ENCODE assay signal across 1 cellular context in the genomic region with DNA sequence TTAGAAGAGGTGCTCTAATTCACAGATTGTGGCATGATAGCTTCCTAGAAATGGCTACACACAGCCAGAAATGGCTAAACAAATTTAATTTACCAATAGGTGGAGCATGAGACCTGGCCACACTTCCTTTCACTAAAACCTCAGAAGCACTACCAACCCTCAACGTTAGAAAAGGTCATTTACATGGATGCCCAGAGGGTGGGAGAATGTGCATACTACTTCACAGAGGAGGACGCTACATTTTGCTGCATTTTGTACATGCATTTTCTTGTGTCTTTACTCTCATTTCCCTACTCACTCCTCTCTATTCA.
TF ChIP-seq lines count a peak whose summit lies in the region.

No MANE protein-coding gene starts in this region.

TF ChIP-seq in K562, 482 proteins besides CTCF, POLR2A, EP300 and RAD21:
- TF ChIP-seq SMARCC2 (IDR thresholded peaks at IDR 0.05; ENCODE audit: low read depth) = no peak
- TF ChIP-seq EWSR1 (IDR thresholded peaks at IDR 0.05; ENCODE audit: borderline replicate concordance, low read depth, partially characterized antibody) = no peak
- no peak for TF ChIP-seq KLF10 (CRISPR knock-in tag; IDR thresholded peaks at IDR 0.05)
- no peak for TF ChIP-seq ZFPM2 (CRISPR knock-in tag; IDR thresholded peaks at IDR 0.05)
- TF ChIP-seq, protein P1, sequence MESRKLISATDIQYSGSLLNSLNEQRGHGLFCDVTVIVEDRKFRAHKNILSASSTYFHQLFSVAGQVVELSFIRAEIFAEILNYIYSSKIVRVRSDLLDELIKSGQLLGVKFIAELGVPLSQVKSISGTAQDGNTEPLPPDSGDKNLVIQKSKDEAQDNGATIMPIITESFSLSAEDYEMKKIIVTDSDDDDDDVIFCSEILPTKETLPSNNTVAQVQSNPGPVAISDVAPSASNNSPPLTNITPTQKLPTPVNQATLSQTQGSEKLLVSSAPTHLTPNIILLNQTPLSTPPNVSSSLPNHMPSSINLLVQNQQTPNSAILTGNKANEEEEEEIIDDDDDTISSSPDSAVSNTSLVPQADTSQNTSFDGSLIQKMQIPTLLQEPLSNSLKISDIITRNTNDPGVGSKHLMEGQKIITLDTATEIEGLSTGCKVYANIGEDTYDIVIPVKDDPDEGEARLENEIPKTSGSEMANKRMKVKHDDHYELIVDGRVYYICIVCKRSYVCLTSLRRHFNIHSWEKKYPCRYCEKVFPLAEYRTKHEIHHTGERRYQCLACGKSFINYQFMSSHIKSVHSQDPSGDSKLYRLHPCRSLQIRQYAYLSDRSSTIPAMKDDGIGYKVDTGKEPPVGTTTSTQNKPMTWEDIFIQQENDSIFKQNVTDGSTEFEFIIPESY (CRISPR knock-in tag; IDR thresholded peaks at IDR 0.05) = no peak
- TF ChIP-seq RFX7 (CRISPR knock-in tag; IDR thresholded peaks at IDR 0.05) = no peak
- no peak for TF ChIP-seq ZNF232 (CRISPR knock-in tag; IDR thresholded peaks at IDR 0.05)
- TF ChIP-seq ZNF79 (CRISPR knock-in tag; IDR thresholded peaks at IDR 0.05; ENCODE audit: low read depth) = no peak
- TF ChIP-seq, protein P2, sequence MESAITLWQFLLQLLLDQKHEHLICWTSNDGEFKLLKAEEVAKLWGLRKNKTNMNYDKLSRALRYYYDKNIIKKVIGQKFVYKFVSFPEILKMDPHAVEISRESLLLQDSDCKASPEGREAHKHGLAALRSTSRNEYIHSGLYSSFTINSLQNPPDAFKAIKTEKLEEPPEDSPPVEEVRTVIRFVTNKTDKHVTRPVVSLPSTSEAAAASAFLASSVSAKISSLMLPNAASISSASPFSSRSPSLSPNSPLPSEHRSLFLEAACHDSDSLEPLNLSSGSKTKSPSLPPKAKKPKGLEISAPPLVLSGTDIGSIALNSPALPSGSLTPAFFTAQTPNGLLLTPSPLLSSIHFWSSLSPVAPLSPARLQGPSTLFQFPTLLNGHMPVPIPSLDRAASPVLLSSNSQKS (CRISPR knock-in tag; IDR thresholded peaks at IDR 0.05) = no peak
- TF ChIP-seq HDAC2 (IDR thresholded peaks at IDR 0.05) = no peak
- TF ChIP-seq, protein P3, sequence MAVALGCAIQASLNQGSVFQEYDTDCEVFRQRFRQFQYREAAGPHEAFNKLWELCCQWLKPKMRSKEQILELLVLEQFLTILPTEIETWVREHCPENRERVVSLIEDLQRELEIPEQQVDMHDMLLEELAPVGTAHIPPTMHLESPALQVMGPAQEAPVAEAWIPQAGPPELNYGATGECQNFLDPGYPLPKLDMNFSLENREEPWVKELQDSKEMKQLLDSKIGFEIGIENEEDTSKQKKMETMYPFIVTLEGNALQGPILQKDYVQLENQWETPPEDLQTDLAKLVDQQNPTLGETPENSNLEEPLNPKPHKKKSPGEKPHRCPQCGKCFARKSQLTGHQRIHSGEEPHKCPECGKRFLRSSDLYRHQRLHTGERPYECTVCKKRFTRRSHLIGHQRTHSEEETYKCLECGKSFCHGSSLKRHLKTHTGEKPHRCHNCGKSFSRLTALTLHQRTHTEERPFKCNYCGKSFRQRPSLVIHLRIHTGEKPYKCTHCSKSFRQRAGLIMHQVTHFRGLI (CRISPR knock-in tag; IDR thresholded peaks at IDR 0.05) = no peak
- TF ChIP-seq SIRT6 (IDR thresholded peaks at IDR 0.05; ENCODE audit: low read depth, low read length) = no peak
- TF ChIP-seq, protein P4, sequence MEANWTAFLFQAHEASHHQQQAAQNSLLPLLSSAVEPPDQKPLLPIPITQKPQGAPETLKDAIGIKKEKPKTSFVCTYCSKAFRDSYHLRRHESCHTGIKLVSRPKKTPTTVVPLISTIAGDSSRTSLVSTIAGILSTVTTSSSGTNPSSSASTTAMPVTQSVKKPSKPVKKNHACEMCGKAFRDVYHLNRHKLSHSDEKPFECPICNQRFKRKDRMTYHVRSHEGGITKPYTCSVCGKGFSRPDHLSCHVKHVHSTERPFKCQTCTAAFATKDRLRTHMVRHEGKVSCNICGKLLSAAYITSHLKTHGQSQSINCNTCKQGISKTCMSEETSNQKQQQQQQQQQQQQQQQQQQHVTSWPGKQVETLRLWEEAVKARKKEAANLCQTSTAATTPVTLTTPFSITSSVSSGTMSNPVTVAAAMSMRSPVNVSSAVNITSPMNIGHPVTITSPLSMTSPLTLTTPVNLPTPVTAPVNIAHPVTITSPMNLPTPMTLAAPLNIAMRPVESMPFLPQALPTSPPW (CRISPR knock-in tag; IDR thresholded peaks at IDR 0.05) = no peak
- TF ChIP-seq ZNF263 (CRISPR knock-in tag; IDR thresholded peaks at IDR 0.05; ENCODE audit: borderline replicate concordance) = no peak
- no peak for TF ChIP-seq IFI16 (CRISPR knock-in tag; IDR thresholded peaks at IDR 0.05)
- no peak for TF ChIP-seq TEAD1 (CRISPR knock-in tag; IDR thresholded peaks at IDR 0.05)
- no peak for TF ChIP-seq NFRKB (IDR thresholded peaks at IDR 0.05; ENCODE audit: low read depth)
- TF ChIP-seq NR2C2 (CRISPR knock-in tag; IDR thresholded peaks at IDR 0.05) = no peak
- no peak for TF ChIP-seq NR2C2 (tag; IDR thresholded peaks at IDR 0.05)
